Comparison of ENCODE assay signal across 27 cellular contexts in genomic region chr13:78228211-78228610, GRCh38.
"Had no signal": no experiment of that assay in that cellular context is flagged by ENCODE, and none has a peak within 500 bp of the region (broad histone marks: within the 10 kb centered on the region; RNA-seq: fewer than 3 reads in every experiment).

No MANE protein-coding gene starts in this region.

- H3K4me3 Mint-ChIP-seq: effector memory CD8-positive, alpha-beta T cell; mesothelial cell of epicardium; naive B cell; natural killer cell treated with Interleukin-12 subunit alpha and Interleukin-12 subunit beta and Interleukin-15 and Interleukin-18, amount 100 ng/mL, for 72 hours; neural crest cell; stimulated activated effector memory CD8-positive, alpha-beta T cell treated with anti-CD3 and anti-CD28 coated beads, Interleukin-12 subunit alpha, Interleukin-12 subunit beta, amount 100 ng/mL, for 72 hours had no signal

- H3K36me3 ChIP-seq: esophagus squamous epithelium, gastrocnemius medialis, neutrophil, right lobe of liver, stomach, thyroid gland had no signal

- H3K27ac ChIP-seq: esophagus squamous epithelium, gastrocnemius medialis, neutrophil, parathyroid adenoma, right lobe of liver, stomach, thyroid gland had no signal

- H2AFZ ChIP-seq: parathyroid adenoma had no signal

- ATAC-seq: effector memory CD8-positive, alpha-beta T cell; gastrocnemius medialis; mucosa of descending colon; natural killer cell treated with Interleukin-12 subunit alpha and Interleukin-12 subunit beta and Interleukin-15 and Interleukin-18, amount 100 ng/mL, for 72 hours; right lobe of liver; stimulated activated effector memory CD8-positive, alpha-beta T cell treated with anti-CD3 and anti-CD28 coated beads, Interleukin-12 subunit alpha, Interleukin-12 subunit beta, amount 100 ng/mL, for 72 hours had no signal

- H3K36me3 Mint-ChIP-seq: mesothelial cell of epicardium; naive B cell; natural killer cell treated with Interleukin-12 subunit alpha and Interleukin-12 subunit beta and Interleukin-15 and Interleukin-18, amount 100 ng/mL, for 72 hours; stimulated activated effector memory CD8-positive, alpha-beta T cell treated with anti-CD3 and anti-CD28 coated beads, Interleukin-12 subunit alpha, Interleukin-12 subunit beta, amount 100 ng/mL, for 72 hours had no signal

- H3K9ac ChIP-seq: parathyroid adenoma had no signal

- H3K27ac Mint-ChIP-seq: effector memory CD8-positive, alpha-beta T cell; mesothelial cell of epicardium; naive B cell; natural killer cell treated with Interleukin-12 subunit alpha and Interleukin-12 subunit beta and Interleukin-15 and Interleukin-18, amount 100 ng/mL, for 72 hours; progenitor cell of endocrine pancreas; stimulated activated effector memory CD8-positive, alpha-beta T cell treated with anti-CD3 and anti-CD28 coated beads, Interleukin-12 subunit alpha, Interleukin-12 subunit beta, amount 100 ng/mL, for 72 hours had no signal

- H3K4me1 ChIP-seq: esophagus squamous epithelium, gastrocnemius medialis, parathyroid adenoma, right lobe of liver, stomach, thyroid gland had no signal

- H3K4me1 Mint-ChIP-seq: mesothelial cell of epicardium; naive B cell; neural crest cell; stimulated activated effector memory CD8-positive, alpha-beta T cell treated with anti-CD3 and anti-CD28 coated beads, Interleukin-12 subunit alpha, Interleukin-12 subunit beta, amount 100 ng/mL, for 72 hours had no signal

- H3K27me3 ChIP-seq: esophagus squamous epithelium, gastrocnemius medialis, neutrophil, right lobe of liver, stomach, thyroid gland had no signal

- H3K79me2 ChIP-seq: parathyroid adenoma had no signal

- H3K27me3 Mint-ChIP-seq: effector memory CD8-positive, alpha-beta T cell; natural killer cell treated with Interleukin-12 subunit alpha and Interleukin-12 subunit beta and Interleukin-15 and Interleukin-18, amount 100 ng/mL, for 72 hours; progenitor cell of endocrine pancreas had no signal

- H3K9me3 Mint-ChIP-seq: effector memory CD8-positive, alpha-beta T cell; mesothelial cell of epicardium; stimulated activated effector memory CD8-positive, alpha-beta T cell treated with anti-CD3 and anti-CD28 coated beads, Interleukin-12 subunit alpha, Interleukin-12 subunit beta, amount 100 ng/mL, for 72 hours had no signal

- H3K4me3 ChIP-seq: esophagus squamous epithelium, gastrocnemius medialis, mucosa of descending colon, right lobe of liver, smooth muscle cell, stomach, thyroid gland had no signal

- H3K4me2 ChIP-seq: smooth muscle cell had no signal

- DNase-seq: cortex of kidney; effector memory CD8-positive, alpha-beta T cell; erythroblast; esophagus squamous epithelium; foreskin fibroblast; gastrocnemius medialis; head of caudate nucleus; mesenchymal stem cell; mucosa of descending colon; naive B cell; right lobe of liver; stimulated activated CD4-positive, alpha-beta T cell treated with anti-CD3 and anti-CD28 coated beads, Interleukin-12 subunit alpha, Interleukin-12 subunit beta, amount 100 ng/mL, for 4 hours; stimulated activated CD4-positive, alpha-beta T cell treated with anti-CD3 and anti-CD28 coated beads, Interleukin-1b, Interleukin-23, amount 100 ng/mL, for 48 hours; stimulated activated CD4-positive, alpha-beta T cell treated with anti-CD3 and anti-CD28 coated beads, Interleukin-4, amount 100 ng/mL, for 24 hours; stimulated activated naive CD4-positive, alpha-beta T cell treated with Interleukin-2 at 50 U/mL for 16 hours; stomach; thyroid gland had no signal

- H3K9me3 ChIP-seq: esophagus squamous epithelium, gastrocnemius medialis, mucosa of descending colon, neutrophil, right lobe of liver, stomach, thyroid gland had no signal

- FAIRE-seq: endometrium, keratinocyte had no signal
